In genomic region chr18:23234619-23235018, GRCh38 we compare ENCODE assay signal across 14 cellular contexts.
"Had no signal": no experiment of that assay in that cellular context is flagged by ENCODE, and none has a peak within 500 bp of the region (broad histone marks: within the 10 kb centered on the region; RNA-seq: fewer than 3 reads in every experiment).

No MANE protein-coding gene starts in this region.

- H3K27ac Mint-ChIP-seq: activated CD4-positive, alpha-beta T cell treated with anti-CD3 and anti-CD28 coated beads, Interleukin-2, amount 10 ng/mL, durations not matched to agents 7 days and 5 days had no signal

- H3K36me3 ChIP-seq: gastrocnemius medialis, heart right ventricle, ovary, thyroid gland, vagina had no signal

- H3K9me3 ChIP-seq: gastrocnemius medialis, heart right ventricle, ovary, thyroid gland, vagina had no signal

- H3K4me3 ChIP-seq: coronary artery, gastrocnemius medialis, heart right ventricle, ovary, thyroid gland, vagina had no signal

- H3K4me3 Mint-ChIP-seq: activated CD4-positive, alpha-beta T cell treated with anti-CD3 and anti-CD28 coated beads, Interleukin-2, amount 10 ng/mL, durations not matched to agents 7 days and 5 days; neural crest cell had no signal

- ATAC-seq: gastrocnemius medialis, heart right ventricle, left lobe of liver had no signal

- H3K9me3 Mint-ChIP-seq: neural crest cell had no signal

- H3K27me3 Mint-ChIP-seq: activated CD4-positive, alpha-beta T cell treated with anti-CD3 and anti-CD28 coated beads, Interleukin-2, amount 10 ng/mL, durations not matched to agents 7 days and 5 days had no signal

- H3K27ac ChIP-seq: coronary artery, gastrocnemius medialis, heart right ventricle, ovary, thyroid gland, vagina had no signal

- DNase-seq: activated CD4-positive, alpha-beta T cell treated with anti-CD3 and anti-CD28 coated beads, Interleukin-2, amount 10 ng/mL, durations not matched to agents 7 days and 5 days; activated effector memory CD4-positive, alpha-beta T cell treated with anti-CD3 and anti-CD28 coated beads, Interleukin-2, amount 50 U/mL, for 16 hours; activated T-cell treated with anti-CD3 and anti-CD28 coated beads, Interleukin-2, amount 50 U/mL, for 1 hour; effector CD4-positive, alpha-beta T cell; gastrocnemius medialis; heart right ventricle; islet precursor cell; ovary; stimulated activated CD4-positive, alpha-beta T cell treated with anti-CD3 and anti-CD28 coated beads, Interleukin-4, amount 100 ng/mL, for 1 hour had no signal

- H3K27me3 ChIP-seq: gastrocnemius medialis, heart right ventricle, ovary, thyroid gland, vagina had no signal
